Comparison of ENCODE assay signal across 14 cellular contexts in the genomic region with DNA sequence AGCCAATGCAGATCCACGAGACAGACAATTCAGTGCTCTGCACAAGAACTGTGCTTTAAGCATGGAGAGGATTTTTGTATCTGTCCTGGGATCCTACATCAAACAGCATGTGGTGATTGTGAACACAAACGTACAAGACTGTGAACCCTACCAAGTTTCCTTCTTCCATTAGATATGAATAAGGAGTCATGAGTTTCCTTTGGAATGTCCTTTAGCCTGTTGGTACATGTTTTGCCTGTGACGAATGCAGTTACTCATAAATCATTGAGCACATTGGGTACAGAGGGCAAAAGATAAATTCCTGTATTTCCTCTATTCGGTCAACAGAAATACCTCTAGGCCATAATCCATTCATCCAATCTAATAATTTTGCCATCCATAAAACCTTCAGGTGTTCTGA.
DNase-seq lines count a peak whose midpoint lies in the region; ATAC-seq, FAIRE-seq and TF ChIP-seq lines count a peak whose summit lies in the region.
"Had no signal": no experiment of that assay in that cellular context is flagged by ENCODE, and none has a peak within 500 bp of the region (broad histone marks: within the 10 kb centered on the region; RNA-seq: fewer than 3 reads in every experiment).

No MANE protein-coding gene starts in this region.

- H3K9me3 Mint-ChIP-seq in nephron progenitor cell (no peaks in the 10 kb centered on the region), WTC11 (0 out of 2 replicates have a peak, but pooled peaks cover 5% of the 10 kb centered on the region)

- H3K4me3 ChIP-seq in astrocyte of the spinal cord (ENCODE audit: low read depth, low read length), result no peak overlapping the region
- no peak overlapping the region for H3K4me3 ChIP-seq in psoas muscle

- no peak for TF ChIP-seq CTCF in astrocyte of the spinal cord (IDR thresholded peaks at IDR 0.05; ENCODE audit: low read depth, low read length)
- no peak for TF ChIP-seq CTCF in psoas muscle (IDR thresholded peaks at IDR 0.05)
- no peak for TF ChIP-seq CTCF in nephron progenitor cell (IDR thresholded peaks at IDR 0.05)
- no peak for TF ChIP-seq CTCF in WTC11 (IDR thresholded peaks at IDR 0.05)

- WGBS in psoas muscle, 3 donors, result 63 to 74% (median 67%) methylated on average over 4 of the region's 4 CpGs

- H3K36me3 ChIP-seq in psoas muscle (ENCODE audit: insufficient read depth in 1 of 2, low read depth in 1 of 2), result no peaks in the 10 kb centered on the region

- no peaks in the 10 kb centered on the region for H3K4me1 ChIP-seq in psoas muscle

- H3K27me3 Mint-ChIP-seq in nephron progenitor cell (ENCODE audit: low read depth, poor library complexity) (peaks cover 14% of the 10 kb centered on the region), WTC11 (ENCODE audit: low read depth) (no peaks in the 10 kb centered on the region)

- in situ Hi-C loops in astrocyte of the spinal cord (cut with HindIII; ENCODE audit: low sequenced_read_pairs), result no loop called here

- peak; percentile 45 to 80 (median 50) for ATAC-seq in psoas muscle
- no peak for ATAC-seq in WTC11
- ATAC-seq: Right ventricle myocardium inferior had no signal

- H3K27ac ChIP-seq in psoas muscle, result no peak overlapping the region

- no peaks in the 10 kb centered on the region for H3K27me3 ChIP-seq in psoas muscle (ENCODE audit: insufficient read depth in 3 of 3, low read length in 2 of 3)

- H3K4me1 Mint-ChIP-seq in nephron progenitor cell, result peaks cover 26% of the 10 kb centered on the region
- H3K4me1 Mint-ChIP-seq in WTC11, result peaks cover 17% of the 10 kb centered on the region

- DNase-seq in ELR (ENCODE audit: low read depth), result peak; percentile 96
- peak; percentile 79 for DNase-seq in astrocyte of the spinal cord (ENCODE audit: low read depth, low spot score)
- DNase-seq in glomerular endothelial cell (ENCODE audit: extremely low read depth, low read depth, low spot score), result peak; percentile 90
- no peak for DNase-seq in psoas muscle
- no peak for DNase-seq in GM12891 (ENCODE audit: insufficient read length, low spot score)
- no peak for DNase-seq in nephron progenitor cell
- DNase-seq in WTC11 (ENCODE audit: low spot score), result no peak
- no peak for DNase-seq in GM03348 (ENCODE audit: low spot score)
- DNase-seq: activated CD4-positive, CD25-positive, alpha-beta regulatory T cell; Karpas-422; NCI-H2227 treated with DMSO at 0.1 percent for 48 hours; stimulated activated CD4-positive, alpha-beta T cell treated with anti-CD3 and anti-CD28 coated beads, Interleukin-4, amount 100 ng/mL, for 24 hours; substantia nigra had no signal

- H3K27ac Mint-ChIP-seq in nephron progenitor cell (no peak overlapping the region), WTC11 (no peak overlapping the region)

- intact Hi-C loops in psoas muscle (cut with DNase I), result no loop called here

- POLR2A ChIA-PET in WTC11 (lab: Charles Lee), result interaction anchor here (1.1 kb wide), 1 partner anchor 24 kb away, joined by 3 read pairs; no protein-coding TSS in a partner anchor

- TF ChIP-seq POLR2A in GM12891 (IDR thresholded peaks at IDR 0.05; ENCODE audit: low read depth, low read length), result no peak

- H3K36me3 Mint-ChIP-seq in nephron progenitor cell (ENCODE audit: low read depth) (peaks cover 9% of the 10 kb centered on the region), WTC11 (0 out of 2 replicates have a peak, but pooled peaks cover 2% of the 10 kb centered on the region)

- CTCF ChIA-PET in WTC11 (lab: Charles Lee), result no interaction called here

- no peak for FAIRE-seq in GM12891 (lab: Jason Lieb, UNC)

- H3K4me3 Mint-ChIP-seq in nephron progenitor cell (no peak overlapping the region), WTC11 (no peak overlapping the region)

- no peaks in the 10 kb centered on the region for H3K9me3 ChIP-seq in psoas muscle

TF ChIP-seq in GM12891, 5 proteins besides CTCF, POLR2A, EP300 and RAD21:
- no peak for TF ChIP-seq SPI1 (IDR thresholded peaks at IDR 0.05; ENCODE audit: low read depth, low read length)
- TF ChIP-seq PAX5 (IDR thresholded peaks at IDR 0.05; ENCODE audit: insufficient read depth, low read length, severe bottlenecking), result no peak
- TF ChIP-seq TAF1 (IDR thresholded peaks at IDR 0.05; ENCODE audit: low read depth, low read length), result no peak
- no peak for TF ChIP-seq POU2F2 (IDR thresholded peaks at IDR 0.05; ENCODE audit: low read depth, low read length)
- no peak for TF ChIP-seq POLR2AphosphoS5 (IDR thresholded peaks at IDR 0.05; ENCODE audit: low read depth, low read length)

TF ChIP-seq in WTC11, 78 proteins besides CTCF, POLR2A, EP300 and RAD21:
- TF ChIP-seq, protein P1, sequence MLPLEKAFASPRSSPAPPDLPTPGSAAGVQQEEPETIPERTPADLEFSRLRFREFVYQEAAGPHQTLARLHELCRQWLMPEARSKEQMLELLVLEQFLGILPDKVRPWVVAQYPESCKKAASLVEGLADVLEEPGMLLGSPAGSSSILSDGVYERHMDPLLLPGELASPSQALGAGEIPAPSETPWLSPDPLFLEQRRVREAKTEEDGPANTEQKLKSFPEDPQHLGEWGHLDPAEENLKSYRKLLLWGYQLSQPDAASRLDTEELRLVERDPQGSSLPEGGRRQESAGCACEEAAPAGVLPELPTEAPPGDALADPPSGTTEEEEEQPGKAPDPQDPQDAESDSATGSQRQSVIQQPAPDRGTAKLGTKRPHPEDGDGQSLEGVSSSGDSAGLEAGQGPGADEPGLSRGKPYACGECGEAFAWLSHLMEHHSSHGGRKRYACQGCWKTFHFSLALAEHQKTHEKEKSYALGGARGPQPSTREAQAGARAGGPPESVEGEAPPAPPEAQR (CRISPR knock-in tag; IDR thresholded peaks at IDR 0.05), result no peak
- TF ChIP-seq FOXK1 (CRISPR knock-in tag; IDR thresholded peaks at IDR 0.05) (no peak), SP1 (CRISPR knock-in tag; conservative IDR thresholded peaks at IDR 0.05) (no peak), CBFB (CRISPR knock-in tag; IDR thresholded peaks at IDR 0.05; ENCODE audit: low read depth) (no peak), TEAD4 (CRISPR knock-in tag; IDR thresholded peaks at IDR 0.05) (no peak), RORB (CRISPR knock-in tag; IDR thresholded peaks at IDR 0.05) (no peak), ZNF317 (CRISPR knock-in tag; IDR thresholded peaks at IDR 0.05; ENCODE audit: borderline replicate concordance, low read depth) (no peak)
- TF ChIP-seq, protein P2, sequence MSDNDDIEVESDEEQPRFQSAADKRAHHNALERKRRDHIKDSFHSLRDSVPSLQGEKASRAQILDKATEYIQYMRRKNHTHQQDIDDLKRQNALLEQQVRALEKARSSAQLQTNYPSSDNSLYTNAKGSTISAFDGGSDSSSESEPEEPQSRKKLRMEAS (CRISPR knock-in tag; IDR thresholded peaks at IDR 0.05), result no peak
- TF ChIP-seq, protein P3, sequence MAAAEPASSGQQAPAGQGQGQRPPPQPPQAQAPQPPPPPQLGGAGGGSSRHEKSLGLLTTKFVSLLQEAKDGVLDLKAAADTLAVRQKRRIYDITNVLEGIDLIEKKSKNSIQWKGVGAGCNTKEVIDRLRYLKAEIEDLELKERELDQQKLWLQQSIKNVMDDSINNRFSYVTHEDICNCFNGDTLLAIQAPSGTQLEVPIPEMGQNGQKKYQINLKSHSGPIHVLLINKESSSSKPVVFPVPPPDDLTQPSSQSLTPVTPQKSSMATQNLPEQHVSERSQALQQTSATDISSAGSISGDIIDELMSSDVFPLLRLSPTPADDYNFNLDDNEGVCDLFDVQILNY (CRISPR knock-in tag; IDR thresholded peaks at IDR 0.05), result no peak
- TF ChIP-seq, protein P4, sequence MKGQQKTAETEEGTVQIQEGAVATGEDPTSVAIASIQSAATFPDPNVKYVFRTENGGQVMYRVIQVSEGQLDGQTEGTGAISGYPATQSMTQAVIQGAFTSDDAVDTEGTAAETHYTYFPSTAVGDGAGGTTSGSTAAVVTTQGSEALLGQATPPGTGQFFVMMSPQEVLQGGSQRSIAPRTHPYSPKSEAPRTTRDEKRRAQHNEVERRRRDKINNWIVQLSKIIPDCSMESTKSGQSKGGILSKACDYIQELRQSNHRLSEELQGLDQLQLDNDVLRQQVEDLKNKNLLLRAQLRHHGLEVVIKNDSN (CRISPR knock-in tag; IDR thresholded peaks at IDR 0.05), result no peak
- TF ChIP-seq, protein P5, sequence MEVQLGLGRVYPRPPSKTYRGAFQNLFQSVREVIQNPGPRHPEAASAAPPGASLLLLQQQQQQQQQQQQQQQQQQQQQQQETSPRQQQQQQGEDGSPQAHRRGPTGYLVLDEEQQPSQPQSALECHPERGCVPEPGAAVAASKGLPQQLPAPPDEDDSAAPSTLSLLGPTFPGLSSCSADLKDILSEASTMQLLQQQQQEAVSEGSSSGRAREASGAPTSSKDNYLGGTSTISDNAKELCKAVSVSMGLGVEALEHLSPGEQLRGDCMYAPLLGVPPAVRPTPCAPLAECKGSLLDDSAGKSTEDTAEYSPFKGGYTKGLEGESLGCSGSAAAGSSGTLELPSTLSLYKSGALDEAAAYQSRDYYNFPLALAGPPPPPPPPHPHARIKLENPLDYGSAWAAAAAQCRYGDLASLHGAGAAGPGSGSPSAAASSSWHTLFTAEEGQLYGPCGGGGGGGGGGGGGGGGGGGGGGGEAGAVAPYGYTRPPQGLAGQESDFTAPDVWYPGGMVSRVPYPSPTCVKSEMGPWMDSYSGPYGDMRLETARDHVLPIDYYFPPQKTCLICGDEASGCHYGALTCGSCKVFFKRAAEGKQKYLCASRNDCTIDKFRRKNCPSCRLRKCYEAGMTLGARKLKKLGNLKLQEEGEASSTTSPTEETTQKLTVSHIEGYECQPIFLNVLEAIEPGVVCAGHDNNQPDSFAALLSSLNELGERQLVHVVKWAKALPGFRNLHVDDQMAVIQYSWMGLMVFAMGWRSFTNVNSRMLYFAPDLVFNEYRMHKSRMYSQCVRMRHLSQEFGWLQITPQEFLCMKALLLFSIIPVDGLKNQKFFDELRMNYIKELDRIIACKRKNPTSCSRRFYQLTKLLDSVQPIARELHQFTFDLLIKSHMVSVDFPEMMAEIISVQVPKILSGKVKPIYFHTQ (CRISPR knock-in tag; IDR thresholded peaks at IDR 0.05), result no peak
TF ChIP-seq in WTC11: peak in this region for 0.

Comparison
In these comparisons a context has a peak if more than half of its experiments do, and no peak if none do; other contexts are left out.
1. DNase-seq: peak in ELR (single experiment), astrocyte of the spinal cord (single experiment) and glomerular endothelial cell (single experiment); none in psoas muscle (0 of 2), GM12891 (single experiment), nephron progenitor cell (single experiment), WTC11 (single experiment) and GM03348 (single experiment).